Comparison of ENCODE assay signal across 25 cellular contexts in genomic region chr21:38887750-38888149, GRCh38.
DNase-seq lines count a peak whose midpoint lies in the region; ATAC-seq, FAIRE-seq and TF ChIP-seq lines count a peak whose summit lies in the region.
"Had no signal": no experiment of that assay in that cellular context is flagged by ENCODE, and none has a peak within 500 bp of the region (broad histone marks: within the 10 kb centered on the region; RNA-seq: fewer than 3 reads in every experiment).

No MANE protein-coding gene starts in this region.

- H3K9me3 ChIP-seq in A549 (peaks cover 5% of the 10 kb centered on the region; the same call in 1 of the 3 replicates), BLaER1 (peaks cover 41% of the 10 kb centered on the region), K562 (replicated peaks; ENCODE audit: control insufficient read depth, insufficient read depth, low read depth, low read length) (no peaks in the 10 kb centered on the region), neuronal stem cell (replicated peaks in 1 of 2; ENCODE audit: control insufficient read depth in 2 of 2, insufficient read depth in 1 of 2, low read depth in 1 of 2, low read length in 2 of 2) (peaks cover 3 to 8% of the 10 kb centered on the region in 2 donors)

- no peak overlapping the region for H2BK12ac ChIP-seq in neuronal stem cell (ENCODE audit: low read length)

- POLR2A ChIA-PET in A549 (lab: Yijun Ruan, JAX) = no interaction called here
- POLR2A ChIA-PET in K562 (lab: Yijun Ruan, JAX) = no interaction called here

- no peak overlapping the region for H3K4me3 ChIP-seq in A549
- H3K4me3 ChIP-seq in BLaER1 = 0 out of 2 replicates have a peak overlapping the region, but pooled peaks have one; percentile 16
- H3K4me3 ChIP-seq in K562 = no peak overlapping the region
- H3K4me3 ChIP-seq in neuronal stem cell (ENCODE audit: low read length in 2 of 2) = no peak overlapping the region
- H3K4me3 ChIP-seq: GM12878 had no signal

- H3K79me2 ChIP-seq in K562 (ENCODE audit: control insufficient read depth, insufficient read depth, low read length) = no peaks in the 10 kb centered on the region

- H3K27me3 Mint-ChIP-seq in type B pancreatic cell = no peaks in the 10 kb centered on the region
- H3K27me3 Mint-ChIP-seq: B cell had no signal

- H2BK120ac ChIP-seq in neuronal stem cell (ENCODE audit: low read depth, low read length) = no peak overlapping the region

- no peak overlapping the region for H3K4ac ChIP-seq in neuronal stem cell (ENCODE audit: low read length)

- 40% methylated on average over 2 of the region's 2 CpGs for WGBS in A549 (ENCODE audit: missing lambda C conversion rate)
- 0% methylated on average over 2 of the region's 2 CpGs for WGBS in K562 (ENCODE audit: insufficient coverage, low coverage, missing lambda C conversion rate)
- no CpG with 5 or more reads among the region's 2 CpGs for WGBS in neuronal stem cell (ENCODE audit: extremely low coverage in 2 of 2, insufficient read length in 2 of 2, insufficient replicate concordance in 1 of 2), 2 donors

- H3K36me3 ChIP-seq in BLaER1 (peaks cover 8% of the 10 kb centered on the region; the same call in 1 of the 2 replicates), K562 (ENCODE audit: control insufficient read depth, insufficient read depth, low read length) (no peaks in the 10 kb centered on the region), neuronal stem cell (replicated peaks in 1 of 2; ENCODE audit: control insufficient read depth in 2 of 2, insufficient read depth in 2 of 2, low read length in 2 of 2) (no peaks in the 10 kb centered on the region)

- TF ChIP-seq RAD21 in A549 (conservative IDR thresholded peaks at IDR 0.05 in 1 of 2, IDR thresholded peaks at IDR 0.05 in 1 of 2) (no peak), K562 (CRISPR knock-in tag; conservative IDR thresholded peaks at IDR 0.05 in 1 of 2, IDR thresholded peaks at IDR 0.05 in 1 of 2) (no peak)

- H2AFZ ChIP-seq in K562 (ENCODE audit: low read depth, low read length) (no peak overlapping the region), neuronal stem cell (ENCODE audit: low read length) (no peak overlapping the region)

- H3K9ac ChIP-seq in BLaER1 (no peak overlapping the region), K562 (ENCODE audit: insufficient read depth in 1 of 2, low read depth in 2 of 2, low read length in 2 of 2) (no peak overlapping the region), neuronal stem cell (ENCODE audit: low read depth, low read length, poor library complexity) (no peak overlapping the region)

- in situ Hi-C loops in K562 (cut with MboI) = no loop called here

- DNase-seq in A549 (ENCODE audit: low read depth in 1 of 2, low spot score in 1 of 2) (no peak), K562 (ENCODE audit: extremely low read depth in 1 of 4, low spot score in 3 of 4) (no peak), neuronal stem cell (ENCODE audit: low spot score) (no peak), type B pancreatic cell (ENCODE audit: extremely low spot score, unreplicated experiment) (no peak)
- DNase-seq: 8988T; AML-193; C1 segment of cervical spinal cord; CD4-positive, alpha-beta memory T cell; CD4-positive, CD25-positive, alpha-beta regulatory T cell; CD8-positive, alpha-beta memory T cell; COR-L47; DMS 273 treated with DMSO at 0.1 percent for 48 hours; DMS153; DMS53; DMS79; DND-41; EL; GDM1 had no signal

- peaks cover 17% of the 10 kb centered on the region for H3K9me3 Mint-ChIP-seq in type B pancreatic cell

- TF ChIP-seq EP300 in A549 (IDR thresholded peaks at IDR 0.05) = no peak
- TF ChIP-seq EP300 in K562 (IDR thresholded peaks at IDR 0.05; ENCODE audit: low read length) = no peak

- no peak overlapping the region for H4K8ac ChIP-seq in neuronal stem cell (ENCODE audit: low read depth, low read length)

- H3K4me1 Mint-ChIP-seq in type B pancreatic cell (ENCODE audit: unreplicated experiment) = peaks cover 5% of the 10 kb centered on the region
- H3K4me1 Mint-ChIP-seq: B cell; CD14-positive monocyte; CD4-positive, alpha-beta memory T cell; CD8-positive, alpha-beta memory T cell had no signal

- H4K91ac ChIP-seq in neuronal stem cell (ENCODE audit: low read depth, low read length, poor library complexity) = no peak overlapping the region

- CTCF ChIA-PET in A549 (lab: Yijun Ruan, JAX) (no interaction called here), K562 (lab: Yijun Ruan, JAX; ENCODE audit: low intra/inter-chr PET ratio) (no interaction called here)

- H3K27me3 ChIP-seq in BLaER1 (no peaks in the 10 kb centered on the region), K562 (ENCODE audit: control insufficient read depth in 2 of 2, insufficient read depth in 2 of 2, low read length in 2 of 2) (no peaks in the 10 kb centered on the region; a peak in 1 of 5 replicates), neuronal stem cell (ENCODE audit: control insufficient read depth in 3 of 3, insufficient read depth in 3 of 3, low read depth in 1 of 3, low read length in 3 of 3) (no peaks in the 10 kb centered on the region)

- no peaks in the 10 kb centered on the region for H3K9me1 ChIP-seq in K562 (ENCODE audit: control insufficient read depth, insufficient read depth, low read length)

- no peak overlapping the region for H3K27ac Mint-ChIP-seq in type B pancreatic cell
- H3K27ac Mint-ChIP-seq: B cell; CD14-positive monocyte; CD4-positive, alpha-beta memory T cell; CD4-positive, CD25-positive, alpha-beta regulatory T cell; CD8-positive, alpha-beta memory T cell had no signal

- no peak overlapping the region for H3K18ac ChIP-seq in neuronal stem cell (ENCODE audit: low read length)

- no peak for TF ChIP-seq POLR2A in A549 (IDR thresholded peaks at IDR 0.05; ENCODE audit: low read length)
- TF ChIP-seq POLR2A in K562 (conservative IDR thresholded peaks at IDR 0.05) = no peak

- H3K79me1 ChIP-seq in neuronal stem cell (ENCODE audit: low read depth, low read length) = no peaks in the 10 kb centered on the region

- H4K20me1 ChIP-seq in BLaER1 (no peaks in the 10 kb centered on the region), K562 (replicated peaks; ENCODE audit: control insufficient read depth, insufficient read depth, low read length) (no peaks in the 10 kb centered on the region)

- H3K27ac ChIP-seq in A549 = no peak overlapping the region
- no peak overlapping the region for H3K27ac ChIP-seq in BLaER1
- H3K27ac ChIP-seq in K562 (ENCODE audit: extremely low read depth, low read depth, low read length) = no peak overlapping the region
- H3K27ac ChIP-seq in neuronal stem cell (replicated peaks; ENCODE audit: low read length) = no peak overlapping the region

- no peak overlapping the region for H3K4me2 ChIP-seq in A549
- H3K4me2 ChIP-seq in BLaER1 = no peak overlapping the region
- H3K4me2 ChIP-seq in K562 (ENCODE audit: insufficient read depth, low read length) = no peak overlapping the region
- H3K4me2 ChIP-seq in neuronal stem cell (ENCODE audit: insufficient read depth, low read length, poor library complexity, severe bottlenecking) = no peak overlapping the region

- TF ChIP-seq CTCF in A549 (IDR thresholded peaks at IDR 0.05) = no peak
- TF ChIP-seq CTCF in K562 (IDR thresholded peaks at IDR 0.05 in 2 of 3, conservative IDR thresholded peaks at IDR 0.05 in 1 of 3; ENCODE audit: insufficient read depth in 2 of 3, low read depth in 1 of 3, low read length in 3 of 3) = no peak
- no peak for TF ChIP-seq CTCF in type B pancreatic cell (conservative IDR thresholded peaks at IDR 0.05)

- H3K4me1 ChIP-seq in A549 = no peaks in the 10 kb centered on the region
- H3K4me1 ChIP-seq in BLaER1 = no peaks in the 10 kb centered on the region
- H3K4me1 ChIP-seq in K562 (replicated peaks in 1 of 2; ENCODE audit: control insufficient read depth in 2 of 2, insufficient read depth in 2 of 2, low read length in 2 of 2) = no peaks in the 10 kb centered on the region
- H3K4me1 ChIP-seq in neuronal stem cell (ENCODE audit: control insufficient read depth in 2 of 2, insufficient read depth in 1 of 2, low read depth in 1 of 2, low read length in 2 of 2) = no peaks in the 10 kb centered on the region

- BruUV-seq in K562 (replicated peaks; lab: Mats Ljungman, UMichigan) = no TSS peak

- H3K23ac ChIP-seq in neuronal stem cell (ENCODE audit: low read depth, low read length, poor library complexity) = no peak overlapping the region

- ATAC-seq in A549 (no peak), K562 (no peak)
- ATAC-seq: GM12878 had no signal

- no peak overlapping the region for H2BK5ac ChIP-seq in neuronal stem cell (ENCODE audit: low read length)

- H3K14ac ChIP-seq in neuronal stem cell (ENCODE audit: low read length) = no peak overlapping the region

- H2AK5ac ChIP-seq in neuronal stem cell (ENCODE audit: low read depth, low read length) = no peak overlapping the region

- H2BK15ac ChIP-seq in neuronal stem cell (ENCODE audit: low read length) = no peak overlapping the region

- no peak overlapping the region for H3K4me3 Mint-ChIP-seq in type B pancreatic cell
- H3K4me3 Mint-ChIP-seq: B cell; CD14-positive monocyte; CD4-positive, alpha-beta memory T cell; CD8-positive, alpha-beta memory T cell had no signal

- peaks cover 3% of the 10 kb centered on the region for H3K36me3 Mint-ChIP-seq in type B pancreatic cell
- H3K36me3 Mint-ChIP-seq: CD4-positive, alpha-beta memory T cell; CD4-positive, CD25-positive, alpha-beta regulatory T cell had no signal

- intact Hi-C loops in K562 (cut with micrococcal nuclease) = no loop called here

- FAIRE-seq in A549 (lab: Jason Lieb, UNC) (no peak), K562 (lab: Jason Lieb, UNC) (no peak)
- FAIRE-seq: A204.1, GM12878, GM12892, GM18507 had no signal

TF ChIP-seq in A549, 52 proteins besides CTCF, POLR2A, EP300 and RAD21:
- TF ChIP-seq HOXA7 (CRISPR knock-in tag; IDR thresholded peaks at IDR 0.05) = no peak
- peak; percentile 64 for TF ChIP-seq MAFK (IDR thresholded peaks at IDR 0.05; ENCODE audit: partially characterized antibody)

TF ChIP-seq in K562, 482 proteins besides CTCF, POLR2A, EP300 and RAD21 (continues in another document):
- TF ChIP-seq MAFG (tag; conservative IDR thresholded peaks at IDR 0.05) (peak; percentile 57; the same call in 1 of the 2 replicates), DPF2 (IDR thresholded peaks at IDR 0.05) (no peak), ZNF445 (CRISPR knock-in tag; IDR thresholded peaks at IDR 0.05; ENCODE audit: low read depth) (no peak), MAFK (IDR thresholded peaks at IDR 0.05; ENCODE audit: low read length) (peak; percentile 58)
- TF ChIP-seq, protein P1, sequence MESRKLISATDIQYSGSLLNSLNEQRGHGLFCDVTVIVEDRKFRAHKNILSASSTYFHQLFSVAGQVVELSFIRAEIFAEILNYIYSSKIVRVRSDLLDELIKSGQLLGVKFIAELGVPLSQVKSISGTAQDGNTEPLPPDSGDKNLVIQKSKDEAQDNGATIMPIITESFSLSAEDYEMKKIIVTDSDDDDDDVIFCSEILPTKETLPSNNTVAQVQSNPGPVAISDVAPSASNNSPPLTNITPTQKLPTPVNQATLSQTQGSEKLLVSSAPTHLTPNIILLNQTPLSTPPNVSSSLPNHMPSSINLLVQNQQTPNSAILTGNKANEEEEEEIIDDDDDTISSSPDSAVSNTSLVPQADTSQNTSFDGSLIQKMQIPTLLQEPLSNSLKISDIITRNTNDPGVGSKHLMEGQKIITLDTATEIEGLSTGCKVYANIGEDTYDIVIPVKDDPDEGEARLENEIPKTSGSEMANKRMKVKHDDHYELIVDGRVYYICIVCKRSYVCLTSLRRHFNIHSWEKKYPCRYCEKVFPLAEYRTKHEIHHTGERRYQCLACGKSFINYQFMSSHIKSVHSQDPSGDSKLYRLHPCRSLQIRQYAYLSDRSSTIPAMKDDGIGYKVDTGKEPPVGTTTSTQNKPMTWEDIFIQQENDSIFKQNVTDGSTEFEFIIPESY (CRISPR knock-in tag; IDR thresholded peaks at IDR 0.05) = no peak

Comparison
In these comparisons a context has a peak if more than half of its experiments do, and no peak if none do; other contexts are left out.
1. Of the 35 proteins assayed by ChIP-seq in both K562 and A549: peak only in K562: none; only in A549: none; in both: MAFK; in neither: 34.